ENCODE assay signal across 9 cellular contexts in genomic region chr15:92625297-92625980, GRCh38. TPM values are rescaled to one million over a fixed set of nuclear protein-coding genes. Genes with fewer than 3 reads are reported as not detected.
A peak's percentile ranks its signal among the peaks of the same experiment; 100 is the strongest.
DNase-seq lines count a peak whose midpoint lies in the region; ATAC-seq, FAIRE-seq and TF ChIP-seq lines count a peak whose summit lies in the region.
"Had no signal": no experiment of that assay in that cellular context is flagged by ENCODE, and none has a peak within 500 bp of the region (broad histone marks: within the 10 kb centered on the region; RNA-seq: fewer than 3 reads in every experiment).

No MANE protein-coding gene starts in this region.

- no peak overlapping the region for H3K4me3 ChIP-seq in right atrium auricular region

- H3K36me3 Mint-ChIP-seq in stimulated activated memory B cell treated with anti-CD40 and anti-IgM and Interleukin-4, amounts not matched to agents 10 μg/mL and 1 μg/mL and 100 μg/mL, for 72 hours: no peaks in the 10 kb centered on the region

- peak overlapping the region; percentile 57 for H3K27ac Mint-ChIP-seq in stimulated activated memory B cell treated with anti-CD40 and anti-IgM and Interleukin-4, amounts not matched to agents 10 μg/mL and 1 μg/mL and 100 μg/mL, for 72 hours

- no peak for DNase-seq in right atrium auricular region (ENCODE audit: low spot score)
- DNase-seq in Right ventricle myocardium superior: no peak
- DNase-seq in caudate nucleus (lab: John Stamatoyannopoulos, UW): no peak
- DNase-seq in SHP77 (lab: John Stamatoyannopoulos, UW): no peak
- no peak for DNase-seq in H54 (ENCODE audit: insufficient read length, low spot score)
- DNase-seq in SW 1271 (lab: John Stamatoyannopoulos, UW): no peak

- H3K4me1 Mint-ChIP-seq in stimulated activated memory B cell treated with anti-CD40 and anti-IgM and Interleukin-4, amounts not matched to agents 10 μg/mL and 1 μg/mL and 100 μg/mL, for 72 hours: no peaks in the 10 kb centered on the region

- H3K27me3 ChIP-seq in right atrium auricular region: no peaks in the 10 kb centered on the region

- ATAC-seq in Right ventricle myocardium superior (ENCODE audit: poor library complexity): no peak
- ATAC-seq in HG03280 (IDR thresholded peaks at IDR 0.05; ENCODE audit: unreplicated experiment): peak; percentile 71
- ATAC-seq in stimulated activated memory B cell treated with anti-CD40 and anti-IgM and Interleukin-4, amounts not matched to agents 10 μg/mL and 1 μg/mL and 100 μg/mL, for 72 hours: peak; percentile 53

- no peak for TF ChIP-seq CTCF in right atrium auricular region (IDR thresholded peaks at IDR 0.05)

- H3K9me3 Mint-ChIP-seq in stimulated activated memory B cell treated with anti-CD40 and anti-IgM and Interleukin-4, amounts not matched to agents 10 μg/mL and 1 μg/mL and 100 μg/mL, for 72 hours: no peaks in the 10 kb centered on the region

- H3K4me1 ChIP-seq in right atrium auricular region: peaks cover 0 to 25% of the 10 kb centered on the region in 2 donors

- H3K36me3 ChIP-seq in right atrium auricular region: peaks cover 8% of the 10 kb centered on the region

- intact Hi-C loops in Right ventricle myocardium superior (cut with DNase I): no loop called here

- H3K4me3 Mint-ChIP-seq in stimulated activated memory B cell treated with anti-CD40 and anti-IgM and Interleukin-4, amounts not matched to agents 10 μg/mL and 1 μg/mL and 100 μg/mL, for 72 hours: no peak overlapping the region

- no peak for TF ChIP-seq POLR2A in H54 (IDR thresholded peaks at IDR 0.05; ENCODE audit: low read depth, low read length)

- no peaks in the 10 kb centered on the region for H3K9me3 ChIP-seq in right atrium auricular region

- H3K27ac ChIP-seq in right atrium auricular region (peak overlapping the region; percentile 69 to 73), caudate nucleus (ENCODE audit: low read depth, low read length) (peak overlapping the region; percentile 85)

- H3K27me3 Mint-ChIP-seq in stimulated activated memory B cell treated with anti-CD40 and anti-IgM and Interleukin-4, amounts not matched to agents 10 μg/mL and 1 μg/mL and 100 μg/mL, for 72 hours: peaks cover 14% of the 10 kb centered on the region

- no peak for FAIRE-seq in H54 (lab: Jason Lieb, UNC)
- FAIRE-seq: G401.6 had no signal

RNA-seq across cellular contexts. Expression of gene FAM174B, which starts 30.1 kb away (rescaled TPM):
- total RNA-seq in right atrium auricular region (1 to 10 TPM; 6.2 to 7.1 TPM), Right ventricle myocardium superior (11.9 TPM)
